In the genomic region with DNA sequence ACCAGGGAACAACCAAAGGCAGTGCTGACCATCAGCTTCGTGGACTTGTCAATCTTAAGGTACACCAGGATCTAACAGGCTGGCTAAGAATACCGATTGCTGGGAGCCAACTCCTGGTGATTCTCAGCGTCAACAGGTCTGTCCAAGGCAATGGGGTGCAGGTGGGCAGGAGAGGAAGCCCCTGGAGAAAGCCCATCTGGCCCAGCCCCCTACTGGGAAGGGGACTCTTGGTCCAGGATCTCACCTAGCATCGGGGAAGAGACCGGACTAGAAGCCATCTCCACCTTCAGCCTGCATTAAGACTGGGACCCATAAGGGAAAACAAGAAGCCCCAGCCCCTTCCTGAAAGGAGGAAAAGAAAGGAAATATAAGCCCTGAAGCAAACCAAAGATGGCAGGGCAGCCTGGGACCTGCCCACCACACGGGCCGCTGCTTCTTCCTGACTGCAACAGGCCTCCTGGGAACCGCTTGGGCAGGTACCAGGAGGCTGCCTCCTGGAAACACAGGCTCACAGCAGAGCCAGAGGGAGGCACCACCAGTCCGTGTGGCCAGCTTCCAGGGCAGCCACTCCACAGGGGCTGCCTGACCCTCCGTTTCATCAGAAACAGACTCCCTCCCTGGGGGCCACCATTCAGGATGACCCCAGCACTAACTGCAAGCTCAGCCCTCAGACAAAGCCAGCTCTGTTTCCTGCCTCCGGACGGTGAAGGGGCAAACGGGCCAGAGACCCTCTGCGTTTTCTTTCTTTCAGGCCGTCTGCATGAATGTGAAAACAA, we compare ENCODE assay signal across 14 cellular contexts.
DNase-seq lines count a peak whose midpoint lies in the region; ATAC-seq and TF ChIP-seq lines count a peak whose summit lies in the region.
"Had no signal": no experiment of that assay in that cellular context is flagged by ENCODE, and none has a peak within 500 bp of the region (broad histone marks: within the 10 kb centered on the region; RNA-seq: fewer than 3 reads in every experiment).

No MANE protein-coding gene starts in this region.

- TF ChIP-seq CTCF in left ventricle myocardium inferior (IDR thresholded peaks at IDR 0.05; ENCODE audit: borderline replicate concordance): no peak
- no peak for TF ChIP-seq CTCF in smooth muscle cell (IDR thresholded peaks at IDR 0.05; ENCODE audit: borderline replicate concordance, insufficient read depth, poor library complexity, severe bottlenecking)

- ATAC-seq in left colon: no peak
- ATAC-seq: gastroesophageal sphincter had no signal

- DNase-seq in cardiac septum (ENCODE audit: low spot score) (peak; percentile 58), left ventricle myocardium inferior (no peak), ecto neural progenitor cell (ENCODE audit: low spot score) (peak; percentile 61), neuronal stem cell (ENCODE audit: low spot score) (peak; percentile 18), A172 (ENCODE audit: low spot score) (no peak), smooth muscle cell (lab: John Stamatoyannopoulos, UW; ENCODE audit: unreplicated experiment) (no peak), left colon (no peak), hippocampal formation (lab: John Stamatoyannopoulos, UW) (no peak)
- DNase-seq: activated gamma-delta T cell treated with Interleukin-2 at 50 U/mL for 16 hours; NCI-H1092; NCI-H2227 treated with DMSO at 0.1 percent for 48 hours; stimulated activated CD4-positive, alpha-beta T cell treated with anti-CD3 and anti-CD28 coated beads, Interleukin-4, amount 100 ng/mL, for 24 hours had no signal

- H2BK12ac ChIP-seq in neuronal stem cell (ENCODE audit: low read length): no peak overlapping the region

- no peak overlapping the region for H3K9ac ChIP-seq in neuronal stem cell (ENCODE audit: low read depth, low read length, poor library complexity)
- H3K9ac ChIP-seq in smooth muscle cell (ENCODE audit: low read depth): no peak overlapping the region

- H2BK5ac ChIP-seq in neuronal stem cell (ENCODE audit: low read length): no peak overlapping the region

- WGBS in neuronal stem cell (ENCODE audit: extremely low coverage in 2 of 2, insufficient read length in 2 of 2, insufficient replicate concordance in 1 of 2), 2 donors: no CpG with 5 or more reads among the region's 15 CpGs
- 82% methylated on average over 15 of the region's 15 CpGs for WGBS in smooth muscle cell (ENCODE audit: low lambda C conversion rate)

- H3K4me3 ChIP-seq in left ventricle myocardium inferior: no peak overlapping the region
- H3K4me3 ChIP-seq in neuronal stem cell (ENCODE audit: low read length in 2 of 2): no peak overlapping the region
- H3K4me3 ChIP-seq in smooth muscle cell: no peak overlapping the region
- H3K4me3 ChIP-seq: gastroesophageal sphincter, uterus had no signal

- no peak overlapping the region for H3K14ac ChIP-seq in neuronal stem cell (ENCODE audit: low read length)

- H2AK5ac ChIP-seq in neuronal stem cell (ENCODE audit: low read depth, low read length): no peak overlapping the region

- peaks cover 22% of the 10 kb centered on the region for H3K79me1 ChIP-seq in neuronal stem cell (ENCODE audit: low read depth, low read length)

- H3K27me3 ChIP-seq in left ventricle myocardium inferior (ENCODE audit: low read depth) (no peaks in the 10 kb centered on the region), neuronal stem cell (ENCODE audit: control insufficient read depth in 3 of 3, insufficient read depth in 3 of 3, low read depth in 1 of 3, low read length in 3 of 3) (no peaks in the 10 kb centered on the region), smooth muscle cell (ENCODE audit: low read depth) (no peaks in the 10 kb centered on the region)
- H3K27me3 ChIP-seq: gastroesophageal sphincter, uterus had no signal

- H3K23ac ChIP-seq in neuronal stem cell (ENCODE audit: low read depth, low read length, poor library complexity): no peak overlapping the region

- H2AFZ ChIP-seq in neuronal stem cell (ENCODE audit: low read length) (no peak overlapping the region), smooth muscle cell (ENCODE audit: low read depth) (no peak overlapping the region)

- H4K91ac ChIP-seq in neuronal stem cell (ENCODE audit: low read depth, low read length, poor library complexity): no peak overlapping the region

- H3K4ac ChIP-seq in neuronal stem cell (ENCODE audit: low read length): no peak overlapping the region

- no peak overlapping the region for H2BK120ac ChIP-seq in neuronal stem cell (ENCODE audit: low read depth, low read length)

- no peaks in the 10 kb centered on the region for H3K9me3 ChIP-seq in left ventricle myocardium inferior (replicated peaks)
- no peaks in the 10 kb centered on the region for H3K9me3 ChIP-seq in neuronal stem cell (replicated peaks in 1 of 2; ENCODE audit: control insufficient read depth in 2 of 2, insufficient read depth in 1 of 2, low read depth in 1 of 2, low read length in 2 of 2)
- no peaks in the 10 kb centered on the region for H3K9me3 ChIP-seq in smooth muscle cell (replicated peaks; ENCODE audit: low read depth)
- H3K9me3 ChIP-seq: gastroesophageal sphincter, uterus had no signal

- H4K8ac ChIP-seq in neuronal stem cell (ENCODE audit: low read depth, low read length): no peak overlapping the region

- no peaks in the 10 kb centered on the region for H4K20me1 ChIP-seq in smooth muscle cell (ENCODE audit: low read depth)

- intact Hi-C loops in cardiac septum (cut with DNase I): loop anchor here (10.0 kb wide), 1 partner anchor 126 kb away; no protein-coding TSS in a partner anchor
- intact Hi-C loops in left ventricle myocardium inferior (cut with micrococcal nuclease): no loop called here
- intact Hi-C loops in left colon (cut with DNase I, micrococcal nuclease): no loop called here

- no peaks in the 10 kb centered on the region for H3F3A ChIP-seq in smooth muscle cell (ENCODE audit: low read depth)

- no peak overlapping the region for H3K27ac ChIP-seq in left ventricle myocardium inferior (replicated peaks)
- peak overlapping the region; percentile 50 for H3K27ac ChIP-seq in neuronal stem cell (replicated peaks; ENCODE audit: low read length)
- H3K27ac ChIP-seq in smooth muscle cell (ENCODE audit: low read depth): no peak overlapping the region

- H2BK15ac ChIP-seq in neuronal stem cell (ENCODE audit: low read length): no peak overlapping the region

- peaks cover 65% of the 10 kb centered on the region for H3K36me3 ChIP-seq in left ventricle myocardium inferior
- H3K36me3 ChIP-seq in neuronal stem cell (replicated peaks in 1 of 2; ENCODE audit: control insufficient read depth in 2 of 2, insufficient read depth in 2 of 2, low read length in 2 of 2): peaks cover 74 to 90% of the 10 kb centered on the region in 2 donors
- H3K36me3 ChIP-seq in smooth muscle cell (ENCODE audit: low read depth): no peaks in the 10 kb centered on the region
- H3K36me3 ChIP-seq: uterus had no signal

- H3K4me2 ChIP-seq in neuronal stem cell (ENCODE audit: insufficient read depth, low read length, poor library complexity, severe bottlenecking): no peak overlapping the region
- H3K4me2 ChIP-seq in smooth muscle cell: no peak overlapping the region

- no peak overlapping the region for H3K18ac ChIP-seq in neuronal stem cell (ENCODE audit: low read length)

- peaks cover 43% of the 10 kb centered on the region for H3K4me1 ChIP-seq in left ventricle myocardium inferior
- H3K4me1 ChIP-seq in neuronal stem cell (ENCODE audit: control insufficient read depth in 2 of 2, insufficient read depth in 1 of 2, low read depth in 1 of 2, low read length in 2 of 2): peaks cover 29 to 34% of the 10 kb centered on the region in 2 donors
- H3K4me1 ChIP-seq in smooth muscle cell (ENCODE audit: low read depth): peaks cover 28% of the 10 kb centered on the region
- H3K4me1 ChIP-seq: uterus had no signal

- H3K79me2 ChIP-seq in smooth muscle cell (ENCODE audit: low read depth): peaks cover 5% of the 10 kb centered on the region

Comparison
In these comparisons a context has a peak if more than half of its experiments do, and no peak if none do; other contexts are left out.
1. DNase-seq: peak in cardiac septum (single experiment), ecto neural progenitor cell (single experiment) and neuronal stem cell (single experiment); none in left ventricle myocardium inferior (single experiment), A172 (single experiment), smooth muscle cell (single experiment), left colon (0 of 2) and hippocampal formation (0 of 2).